Comparison of ENCODE assay signal across 8 cellular contexts in genomic region chr1:218165687-218166088, GRCh38.
DNase-seq lines count a peak whose midpoint lies in the region; TF ChIP-seq lines count a peak whose summit lies in the region.

No MANE protein-coding gene starts in this region.

- H2BK12ac ChIP-seq in neuronal stem cell (ENCODE audit: low read length) = no peak overlapping the region

- H3K4me1 Mint-ChIP-seq in Caco-2 (ENCODE audit: low read depth, unreplicated experiment) = peaks cover 13% of the 10 kb centered on the region

- POLR2A ChIA-PET in Caco-2 (lab: Charles Lee) = no interaction called here

- H3K4me3 ChIP-seq in Caco-2 (ENCODE audit: low read depth, low read length) (peak overlapping the region; percentile 37), duodenal mucosa (ENCODE audit: low read depth in 1 of 2, low read length in 2 of 2) (peak overlapping the region; percentile 61 to 68), neuronal stem cell (ENCODE audit: low read length in 2 of 2) (peak overlapping the region; percentile 42 to 92)

- 0 out of 2 replicates have a peak, but pooled peaks cover 2% of the 10 kb centered on the region for H3K27me3 ChIP-seq in Caco-2 (replicated peaks; ENCODE audit: control insufficient read depth, insufficient read depth, low read length)
- peaks cover 40 to 70% of the 10 kb centered on the region in 2 donors for H3K27me3 ChIP-seq in duodenal mucosa (ENCODE audit: control insufficient read depth in 1 of 2, insufficient read depth in 2 of 2, low read length in 2 of 2)
- H3K27me3 ChIP-seq in neuronal stem cell (ENCODE audit: control insufficient read depth in 3 of 3, insufficient read depth in 3 of 3, low read depth in 1 of 3, low read length in 3 of 3) = peaks cover 0 to 83% (median 0%) of the 10 kb centered on the region in 3 experiments

- H2AFZ ChIP-seq in neuronal stem cell (ENCODE audit: low read length) = peak overlapping the region; percentile 99

- H2BK5ac ChIP-seq in neuronal stem cell (ENCODE audit: low read length) = peak overlapping the region; percentile 82

- intact Hi-C loops in Caco-2 (cut with micrococcal nuclease; ENCODE audit: unreplicated experiment) = no loop called here

- H3K27ac ChIP-seq in duodenal mucosa (ENCODE audit: low read depth, low read length) = no peak overlapping the region
- H3K27ac ChIP-seq in neuronal stem cell (replicated peaks; ENCODE audit: low read length) = no peak overlapping the region

- H2BK15ac ChIP-seq in neuronal stem cell (ENCODE audit: low read length) = no peak overlapping the region

- H3K79me1 ChIP-seq in neuronal stem cell (ENCODE audit: low read depth, low read length) = no peaks in the 10 kb centered on the region

- H4K91ac ChIP-seq in neuronal stem cell (ENCODE audit: low read depth, low read length, poor library complexity) = no peak overlapping the region

- no peak overlapping the region for H3K23ac ChIP-seq in neuronal stem cell (ENCODE audit: low read depth, low read length, poor library complexity)

- no peak overlapping the region for H3K14ac ChIP-seq in neuronal stem cell (ENCODE audit: low read length)

- H3K4me3 Mint-ChIP-seq in Caco-2 (ENCODE audit: unreplicated experiment) = peak overlapping the region; percentile 74

- H3K9me3 Mint-ChIP-seq in Caco-2 (ENCODE audit: unreplicated experiment) = no peaks in the 10 kb centered on the region

- TF ChIP-seq CTCF in Caco-2 (IDR thresholded peaks at IDR 0.05; ENCODE audit: insufficient read depth in 1 of 2, low read depth in 1 of 2, low read length in 1 of 2, severe bottlenecking in 1 of 2, unreplicated experiment in 1 of 2) = no peak
- TF ChIP-seq CTCF in GM13976 (IDR thresholded peaks at IDR 0.05; ENCODE audit: borderline replicate concordance, control extremely low read depth, extremely low read depth, insufficient read depth, missing control alignments) = no peak

- no TSS peak for BruUV-seq in Caco-2 (replicated peaks; lab: Mats Ljungman, UMichigan)

- H3K36me3 ChIP-seq in Caco-2 (ENCODE audit: control insufficient read depth, insufficient read depth, low read length) (no peaks in the 10 kb centered on the region), duodenal mucosa (ENCODE audit: control insufficient read depth in 1 of 2, insufficient read depth in 2 of 2, low read length in 2 of 2) (no peaks in the 10 kb centered on the region), neuronal stem cell (replicated peaks in 1 of 2; ENCODE audit: control insufficient read depth in 2 of 2, insufficient read depth in 2 of 2, low read length in 2 of 2) (no peaks in the 10 kb centered on the region)

- no CpG with 5 or more reads among the region's 11 CpGs for WGBS in neuronal stem cell (ENCODE audit: extremely low coverage in 2 of 2, insufficient read length in 2 of 2, insufficient replicate concordance in 1 of 2), 2 donors

- DNase-seq in Caco-2 = no peak
- DNase-seq in NCI-H1694 (lab: John Stamatoyannopoulos, UW) = peak; percentile 66
- DNase-seq in neuronal stem cell (ENCODE audit: low spot score) = peak; percentile 5
- DNase-seq in NCI-H2107 (lab: John Stamatoyannopoulos, UW) = no peak
- DNase-seq in NCI-H187 (lab: John Stamatoyannopoulos, UW) = no peak
- no peak for DNase-seq in UCSD-AML1 (lab: John Stamatoyannopoulos, UW; ENCODE audit: unreplicated experiment)
- no peak for DNase-seq in GM13976 (ENCODE audit: low spot score)

- no peak overlapping the region for H3K9ac ChIP-seq in duodenal mucosa (ENCODE audit: low read depth in 1 of 2, low read length in 2 of 2)
- H3K9ac ChIP-seq in neuronal stem cell (ENCODE audit: low read depth, low read length, poor library complexity) = no peak overlapping the region

- H3K4ac ChIP-seq in neuronal stem cell (ENCODE audit: low read length) = no peak overlapping the region

- no peaks in the 10 kb centered on the region for H3K9me3 ChIP-seq in Caco-2
- no peaks in the 10 kb centered on the region for H3K9me3 ChIP-seq in duodenal mucosa (ENCODE audit: control insufficient read depth in 1 of 2, low read length in 2 of 2)
- no peaks in the 10 kb centered on the region for H3K9me3 ChIP-seq in neuronal stem cell (replicated peaks in 1 of 2; ENCODE audit: control insufficient read depth in 2 of 2, insufficient read depth in 1 of 2, low read depth in 1 of 2, low read length in 2 of 2)

- H3K36me3 Mint-ChIP-seq in Caco-2 (ENCODE audit: insufficient read depth, unreplicated experiment) = no peaks in the 10 kb centered on the region

- in situ Hi-C loops in GM13976 (cut with MboI; ENCODE audit: low sequenced_read_pairs, unreplicated experiment) = no loop called here

- H3K27ac Mint-ChIP-seq in Caco-2 (ENCODE audit: unreplicated experiment) = no peak overlapping the region

- H3K4me1 ChIP-seq in Caco-2 = no peaks in the 10 kb centered on the region
- peaks cover 8 to 14% of the 10 kb centered on the region in 2 donors for H3K4me1 ChIP-seq in duodenal mucosa (ENCODE audit: control insufficient read depth in 1 of 2, insufficient read depth in 2 of 2, low read length in 2 of 2)
- peaks cover 0 to 4% of the 10 kb centered on the region in 2 donors for H3K4me1 ChIP-seq in neuronal stem cell (ENCODE audit: control insufficient read depth in 2 of 2, insufficient read depth in 1 of 2, low read depth in 1 of 2, low read length in 2 of 2)

- H3K4me2 ChIP-seq in neuronal stem cell (ENCODE audit: insufficient read depth, low read length, poor library complexity, severe bottlenecking) = peak overlapping the region; percentile 79

- no peak overlapping the region for H4K8ac ChIP-seq in neuronal stem cell (ENCODE audit: low read depth, low read length)

- H2AK5ac ChIP-seq in neuronal stem cell (ENCODE audit: low read depth, low read length) = no peak overlapping the region

- peak overlapping the region; percentile 97 for H3K18ac ChIP-seq in neuronal stem cell (ENCODE audit: low read length)

- CTCF ChIA-PET in Caco-2 (lab: Charles Lee) = no interaction called here

- H3K27me3 Mint-ChIP-seq in Caco-2 (ENCODE audit: insufficient read depth, unreplicated experiment) = peaks cover 31% of the 10 kb centered on the region

- H2BK120ac ChIP-seq in neuronal stem cell (ENCODE audit: low read depth, low read length) = peak overlapping the region; percentile 91

Comparison
In these comparisons a context has a peak if more than half of its experiments do, and no peak if none do; other contexts are left out.
1. DNase-seq: peak in NCI-H1694 (single experiment) and neuronal stem cell (single experiment); none in Caco-2 (0 of 2), NCI-H2107 (single experiment), NCI-H187 (0 of 2), UCSD-AML1 (single experiment) and GM13976 (single experiment).
2. Peak in every context shown above with its lines, with median percentiles within 50 percentile points of each other: H3K4me3 ChIP-seq.